ENCODE assay signal across 9 cellular contexts in the genomic region with DNA sequence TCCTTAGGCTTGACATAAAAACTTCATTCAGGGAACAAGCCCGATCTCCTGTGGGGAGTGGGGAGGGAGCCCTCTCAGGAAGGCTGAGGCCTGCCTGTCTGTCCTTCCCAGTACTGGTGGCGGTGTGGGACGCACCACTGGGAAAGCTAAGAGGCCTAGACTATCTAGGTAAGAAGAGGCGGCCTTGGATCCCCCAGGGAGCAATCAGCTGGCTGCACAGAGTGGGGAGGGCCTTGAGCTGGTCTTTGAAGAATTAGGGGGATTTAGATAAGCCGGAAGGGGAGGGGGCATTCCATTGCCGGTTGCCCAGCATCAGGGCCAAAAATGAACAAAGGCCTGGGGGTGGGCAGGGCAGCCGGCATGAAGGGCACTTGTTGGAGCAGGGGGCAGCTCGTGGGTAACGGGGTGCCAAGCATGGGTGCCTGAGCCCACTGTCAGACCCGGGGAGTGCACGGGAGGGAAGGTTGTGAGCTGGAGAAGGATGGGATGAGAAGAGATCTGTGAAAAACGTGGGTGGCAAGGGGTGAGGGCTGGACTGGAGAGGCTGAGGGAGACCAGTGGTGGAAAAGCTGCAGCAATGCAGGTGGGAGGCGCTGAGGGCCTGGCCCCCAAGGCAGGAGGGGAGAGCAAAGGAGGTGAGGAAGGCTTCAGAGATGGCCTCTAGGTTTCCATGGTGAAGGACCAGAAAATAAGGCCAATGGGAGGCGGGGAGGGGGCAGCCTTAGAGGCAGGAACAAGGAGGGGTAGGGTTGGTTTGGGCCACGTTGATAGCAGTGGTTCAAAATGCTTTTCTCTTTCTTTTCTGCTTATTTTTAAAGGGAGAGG. TPM values are rescaled to one million over a fixed set of nuclear protein-coding genes. Genes with fewer than 3 reads are reported as not detected.
A peak's percentile ranks its signal among the peaks of the same experiment; 100 is the strongest.
DNase-seq lines count a peak whose midpoint lies in the region; ATAC-seq, FAIRE-seq and TF ChIP-seq lines count a peak whose summit lies in the region.
"Had no signal": no experiment of that assay in that cellular context is flagged by ENCODE, and none has a peak within 500 bp of the region (broad histone marks: within the 10 kb centered on the region; RNA-seq: fewer than 3 reads in every experiment).

No MANE protein-coding gene starts in this region.

- H3K9me3 ChIP-seq in tibial nerve, result no peaks in the 10 kb centered on the region

- peaks cover 38% of the 10 kb centered on the region for H3K79me2 ChIP-seq in mesendoderm (ENCODE audit: control insufficient read depth, insufficient read depth, low read length)

- CTCF ChIA-PET in activated CD4-positive, alpha-beta T cell treated with anti-CD3 and anti-CD28 coated beads, Interleukin-2, amount 10 ng/mL, durations not matched to agents 7 days and 5 days (lab: Charles Lee), result interaction anchor here (1.1 to 1.6 kb wide), 2 partner anchors 14 to 493 kb away, joined by 3 to 6 read pairs; no protein-coding TSS in a partner anchor

- no CpG with 5 or more reads among the region's 15 CpGs for WGBS in mesendoderm (ENCODE audit: extremely low coverage, insufficient coverage, low lambda C conversion rate)
- WGBS in tibial nerve, 2 donors, result 34 to 41% methylated on average over 14 of the region's 15 CpGs

- no peak overlapping the region for H3K18ac ChIP-seq in mesendoderm (ENCODE audit: low read length)

- no peak overlapping the region for H4K8ac ChIP-seq in mesendoderm (ENCODE audit: low read depth, low read length)

- no peak overlapping the region for H3K4me2 ChIP-seq in mesendoderm (ENCODE audit: low read length)

- H3K4me3 Mint-ChIP-seq in activated CD4-positive, alpha-beta T cell treated with anti-CD3 and anti-CD28 coated beads, Interleukin-2, amount 10 ng/mL, durations not matched to agents 7 days and 5 days, result peak overlapping the region; percentile 18

- H3K9ac ChIP-seq in mesendoderm (ENCODE audit: low read length), result peak overlapping the region; percentile 15

- no peak overlapping the region for H3K4me3 ChIP-seq in mesendoderm (ENCODE audit: low read length)
- peak overlapping the region in 1 of 4 donors; percentile 7 for H3K4me3 ChIP-seq in tibial nerve

- H4K5ac ChIP-seq in mesendoderm (ENCODE audit: low read length), result no peak overlapping the region

- no peak for DNase-seq in activated CD4-positive, alpha-beta T cell treated with anti-CD3 and anti-CD28 coated beads, Interleukin-2, amount 10 ng/mL, durations not matched to agents 7 days and 5 days
- no peak for DNase-seq in activated CD4-positive, alpha-beta T cell treated with anti-CD3 and anti-CD28 coated beads for 48 hours
- DNase-seq in cerebellar cortex (ENCODE audit: low spot score) (peak; percentile 22), mesendoderm (peak; percentile 75), tibial nerve (ENCODE audit: low spot score in 2 of 2) (no peak), D721Med (ENCODE audit: insufficient read length, low spot score) (no peak)
- DNase-seq in stimulated activated CD4-positive, alpha-beta T cell treated with anti-CD3 and anti-CD28 coated beads, Interleukin-12 subunit alpha, Interleukin-12 subunit beta, amount 100 ng/mL, for 4 hours, result no peak

- no peak overlapping the region for H2BK5ac ChIP-seq in mesendoderm (ENCODE audit: low read length)

- peaks cover 15% of the 10 kb centered on the region for H3K79me1 ChIP-seq in mesendoderm (ENCODE audit: low read length)

- H3K23ac ChIP-seq in mesendoderm (ENCODE audit: low read length), result no peak overlapping the region

- no peak overlapping the region for H3K56ac ChIP-seq in mesendoderm (ENCODE audit: low read length)

- H3K27ac ChIP-seq in mesendoderm (ENCODE audit: low read depth, low read length) (no peak overlapping the region), tibial nerve (peak overlapping the region; percentile 64 to 99 (median 86))

- peak overlapping the region; percentile 78 for H3K27ac Mint-ChIP-seq in activated CD4-positive, alpha-beta T cell treated with anti-CD3 and anti-CD28 coated beads, Interleukin-2, amount 10 ng/mL, durations not matched to agents 7 days and 5 days

- peaks cover 11% of the 10 kb centered on the region for H3K4me1 ChIP-seq in mesendoderm (ENCODE audit: control insufficient read depth, low read depth, low read length)
- H3K4me1 ChIP-seq in tibial nerve, result peaks cover 4 to 98% (median 88%) of the 10 kb centered on the region in 4 donors

- no peak overlapping the region for H3K4ac ChIP-seq in mesendoderm (ENCODE audit: low read depth, low read length)

- peaks cover 16% of the 10 kb centered on the region for H3K36me3 Mint-ChIP-seq in activated CD4-positive, alpha-beta T cell treated with anti-CD3 and anti-CD28 coated beads, Interleukin-2, amount 10 ng/mL, durations not matched to agents 7 days and 5 days (ENCODE audit: low read depth)

- H3K9me3 Mint-ChIP-seq in activated CD4-positive, alpha-beta T cell treated with anti-CD3 and anti-CD28 coated beads, Interleukin-2, amount 10 ng/mL, durations not matched to agents 7 days and 5 days, result no peaks in the 10 kb centered on the region

- peaks cover 85% of the 10 kb centered on the region for H3K4me1 Mint-ChIP-seq in activated CD4-positive, alpha-beta T cell treated with anti-CD3 and anti-CD28 coated beads, Interleukin-2, amount 10 ng/mL, durations not matched to agents 7 days and 5 days

- ATAC-seq in GM21619 (IDR thresholded peaks at IDR 0.05; ENCODE audit: unreplicated experiment), result no peak

- no peak for FAIRE-seq in D721Med (lab: Jason Lieb, UNC)
- FAIRE-seq: TTC549 had no signal

- POLR2A ChIA-PET in activated CD4-positive, alpha-beta T cell treated with anti-CD3 and anti-CD28 coated beads, Interleukin-2, amount 10 ng/mL, durations not matched to agents 7 days and 5 days (lab: Charles Lee), result interaction anchor here (0.7 kb wide), 1 partner anchor 183 kb away, joined by 3 read pairs; no protein-coding TSS in a partner anchor

- H2BK120ac ChIP-seq in mesendoderm (ENCODE audit: low read depth, low read length), result no peak overlapping the region

- no peaks in the 10 kb centered on the region for H3K27me3 Mint-ChIP-seq in activated CD4-positive, alpha-beta T cell treated with anti-CD3 and anti-CD28 coated beads, Interleukin-2, amount 10 ng/mL, durations not matched to agents 7 days and 5 days

- H3K27me3 ChIP-seq in mesendoderm (ENCODE audit: insufficient read depth, low read length, poor library complexity) (no peaks in the 10 kb centered on the region), tibial nerve (no peaks in the 10 kb centered on the region)

- H2BK15ac ChIP-seq in mesendoderm (replicated peaks; ENCODE audit: low read depth), result no peak overlapping the region

- no peak for TF ChIP-seq POLR2A in tibial nerve (IDR thresholded peaks at IDR 0.05)

- no peak for TF ChIP-seq EP300 in tibial nerve (IDR thresholded peaks at IDR 0.05)

- no peak overlapping the region for H2AK5ac ChIP-seq in mesendoderm (ENCODE audit: low read length)

- TF ChIP-seq CTCF in tibial nerve (IDR thresholded peaks at IDR 0.05), result no peak
- TF ChIP-seq CTCF in D721Med (IDR thresholded peaks at IDR 0.05; ENCODE audit: insufficient read depth, missing control alignments), result no peak

- H3K36me3 ChIP-seq in mesendoderm (ENCODE audit: control insufficient read depth, insufficient read depth, low read length) (no peaks in the 10 kb centered on the region), tibial nerve (no peaks in the 10 kb centered on the region)

RNA-seq across cellular contexts. Expression of gene KLF3, which starts 8.5 kb away (rescaled TPM):
- total RNA-seq in activated CD4-positive, alpha-beta T cell treated with anti-CD3 and anti-CD28 coated beads, Interleukin-2, amount 10 ng/mL, durations not matched to agents 7 days and 5 days, result 10 to 100 TPM; 30.2 to 33.5 TPM
- polyA plus RNA-seq in mesendoderm (2013, experiment 1 of 2), result 11.1 TPM
- 11.5 TPM for polyA plus RNA-seq in mesendoderm (2013, experiment 2 of 2)
- total RNA-seq in tibial nerve, result 10 to 100 TPM; 36.3 to 70.1 (median 38.4) TPM

Comparison
In these comparisons a context has a peak if more than half of its experiments do, and no peak if none do; other contexts are left out.
1. DNase-seq: peak in cerebellar cortex (single experiment) and mesendoderm (single experiment); none in activated CD4-positive, alpha-beta T cell treated with anti-CD3 and anti-CD28 coated beads, Interleukin-2, amount 10 ng/mL, durations not matched to agents 7 days and 5 days (single experiment), activated CD4-positive, alpha-beta T cell treated with anti-CD3 and anti-CD28 coated beads for 48 hours (single experiment), tibial nerve (0 of 2), stimulated activated CD4-positive, alpha-beta T cell treated with anti-CD3 and anti-CD28 coated beads, Interleukin-12 subunit alpha, Interleukin-12 subunit beta, amount 100 ng/mL, for 4 hours (single experiment) and D721Med (single experiment).